ENCODE assay signal across 15 cellular contexts in genomic region chr5:78698218-78698751, GRCh38. TPM values are rescaled to one million over a fixed set of nuclear protein-coding genes. Genes with fewer than 3 reads are reported as not detected.
DNase-seq lines count a peak whose midpoint lies in the region; ATAC-seq and TF ChIP-seq lines count a peak whose summit lies in the region.
"Had no signal": no experiment of that assay in that cellular context is flagged by ENCODE, and none has a peak within 500 bp of the region (broad histone marks: within the 10 kb centered on the region; RNA-seq: fewer than 3 reads in every experiment).

No MANE protein-coding gene starts in this region.

- peak; percentile 58 for DNase-seq in EL
- DNase-seq in astrocyte of the cerebellum (ENCODE audit: low read depth): peak; percentile 38
- DNase-seq in foreskin keratinocyte: peak; percentile 74 to 83
- DNase-seq in sciatic nerve (ENCODE audit: low spot score): no peak
- DNase-seq in esophagus muscularis mucosa (ENCODE audit: extremely low spot score): no peak
- no peak for DNase-seq in effector CD8-positive, alpha-beta T cell (lab: John Stamatoyannopoulos, UW)
- no peak for DNase-seq in kidney glomerular epithelial cell (lab: John Stamatoyannopoulos, UW)
- DNase-seq: activated CD4-positive, alpha-beta T cell treated with anti-CD3 and anti-CD28 coated beads, Interleukin-2, amount 50 U/mL, for 1 hour; activated naive CD4-positive, alpha-beta T cell treated with Interleukin-2 at 50 U/mL for 16 hours; CD4-positive, alpha-beta T cell; effector memory CD4-positive, alpha-beta T cell; NCI-H69; SW 1271 had no signal

- H3K27ac ChIP-seq in foreskin keratinocyte: peak overlapping the region; percentile 95
- no peak overlapping the region for H3K27ac ChIP-seq in esophagus muscularis mucosa (replicated peaks in 1 of 4)
- H3K27ac ChIP-seq: neural progenitor cell had no signal

- no peak for TF ChIP-seq CTCF in astrocyte of the cerebellum (IDR thresholded peaks at IDR 0.05; ENCODE audit: low read depth, low read length, missing control alignments)
- TF ChIP-seq CTCF in foreskin keratinocyte (conservative IDR thresholded peaks at IDR 0.05): no peak
- TF ChIP-seq CTCF in esophagus muscularis mucosa (IDR thresholded peaks at IDR 0.05): no peak

- H3K27me3 ChIP-seq in foreskin keratinocyte: no peaks in the 10 kb centered on the region
- H3K27me3 ChIP-seq in esophagus muscularis mucosa: no peaks in the 10 kb centered on the region
- H3K27me3 ChIP-seq: neural progenitor cell had no signal

- no peak for TF ChIP-seq POLR2A in esophagus muscularis mucosa (IDR thresholded peaks at IDR 0.05; ENCODE audit: low read depth)

- intact Hi-C loops in sciatic nerve (cut with DNase I) (no loop called here), esophagus muscularis mucosa (cut with DNase I) (no loop called here)

- TF ChIP-seq EP300 in esophagus muscularis mucosa (IDR thresholded peaks at IDR 0.05): no peak

- H3K4me3 ChIP-seq in astrocyte of the cerebellum (ENCODE audit: low read depth, low read length) (no peak overlapping the region), esophagus muscularis mucosa (no peak overlapping the region)
- H3K4me3 ChIP-seq: neural progenitor cell had no signal

- in situ Hi-C loops in astrocyte of the cerebellum (cut with HindIII; ENCODE audit: low sequenced_read_pairs): no loop called here

- ATAC-seq in foreskin keratinocyte (no peak), sciatic nerve (peak; percentile 95), HG02973 (IDR thresholded peaks at IDR 0.05; ENCODE audit: unreplicated experiment) (no peak)

- H3K4me1 ChIP-seq in foreskin keratinocyte: peaks cover 25% of the 10 kb centered on the region
- peaks cover 0 to 8% (median 0%) of the 10 kb centered on the region in 4 donors for H3K4me1 ChIP-seq in esophagus muscularis mucosa
- H3K4me1 ChIP-seq: neural progenitor cell had no signal

- WGBS in esophagus muscularis mucosa: 76% methylated on average over 4 of the region's 4 CpGs

- H3K9me3 ChIP-seq in esophagus muscularis mucosa: no peaks in the 10 kb centered on the region

- no peaks in the 10 kb centered on the region for H3K36me3 ChIP-seq in esophagus muscularis mucosa
- H3K36me3 ChIP-seq: neural progenitor cell had no signal

RNA-seq across cellular contexts. Expression of gene LHFPL2, which starts 49.7 kb away (rescaled TPM):
- total RNA-seq in foreskin keratinocyte (18.9 and 22.5 TPM in 2 replicates), sciatic nerve (33.4 TPM), esophagus muscularis mucosa (10 to 100 TPM; 24.1 to 40.9 (median 28.1) TPM)
- polyA plus RNA-seq in foreskin keratinocyte: 6.6 and 6.9 TPM in 2 replicates

Comparison
In these comparisons a context has a peak if more than half of its experiments do, and no peak if none do; other contexts are left out.
1. DNase-seq: peak in EL (single experiment), astrocyte of the cerebellum (single experiment) and foreskin keratinocyte (2 of 2); none in sciatic nerve (single experiment), esophagus muscularis mucosa (single experiment), effector CD8-positive, alpha-beta T cell (single experiment) and kidney glomerular epithelial cell (single experiment).